In genomic region chr3:72327008-72327407, GRCh38 we compare ENCODE assay signal across 35 cellular contexts.
DNase-seq lines count a peak whose midpoint lies in the region; ATAC-seq, FAIRE-seq and TF ChIP-seq lines count a peak whose summit lies in the region.
"Had no signal": no experiment of that assay in that cellular context is flagged by ENCODE, and none has a peak within 500 bp of the region (broad histone marks: within the 10 kb centered on the region; RNA-seq: fewer than 3 reads in every experiment).

No MANE protein-coding gene starts in this region.

- H2BK20ac ChIP-seq in H1 (ENCODE audit: low read length): no peak overlapping the region

- H3K4me1 ChIP-seq in HEK293 (ENCODE audit: control insufficient read depth, insufficient read depth, low read length): no peaks in the 10 kb centered on the region
- peaks cover 2 to 8% (median 4%) of the 10 kb centered on the region in 4 experiments; a peak in 6 of 7 replicates for H3K4me1 ChIP-seq in H1 (replicated peaks in 1 of 4; ENCODE audit: control insufficient read depth in 3 of 4, insufficient read depth in 4 of 4, low read length in 3 of 4)
- H3K4me1 ChIP-seq: A549, Caco-2 had no signal

- no peak overlapping the region for H3K4me2 ChIP-seq in H1 (ENCODE audit: insufficient read depth in 1 of 2, low read depth in 2 of 2, low read length in 2 of 2)
- H3K4me2 ChIP-seq: A549; BLaER1; BLaER1 treated with 17β-estradiol and CSF1 and Interleukin-3, amounts not matched to agents 10 nM and 100 nM had no signal

- no peak overlapping the region for H2BK12ac ChIP-seq in H1 (ENCODE audit: low read depth, low read length)

- H3K4ac ChIP-seq in H1 (replicated peaks; ENCODE audit: insufficient read length, low read depth, low read length): no peak overlapping the region

- no peak overlapping the region for H2BK5ac ChIP-seq in H1 (ENCODE audit: low read depth, low read length)

- H3K23ac ChIP-seq in H1 (ENCODE audit: insufficient read length): no peak overlapping the region

- no peak overlapping the region for H3K4me3 Mint-ChIP-seq in WTC11
- no peak overlapping the region for H3K4me3 Mint-ChIP-seq in T-cell
- H3K4me3 Mint-ChIP-seq: B cell; CD14-positive monocyte; CD4-positive, alpha-beta memory T cell; CD4-positive, alpha-beta T cell; CD4-positive, CD25-positive, alpha-beta regulatory T cell; CD8-positive, alpha-beta memory T cell; CD8-positive, alpha-beta T cell had no signal

- no peak for TF ChIP-seq POLR2A in H1 (IDR thresholded peaks at IDR 0.05; ENCODE audit: control extremely low read depth in 1 of 2, low read depth in 2 of 2, low read length in 2 of 2)

- no peak overlapping the region for H2BK120ac ChIP-seq in H1 (replicated peaks; ENCODE audit: low read depth, low read length)

- H3K27me3 Mint-ChIP-seq in WTC11 (ENCODE audit: low read depth): no peaks in the 10 kb centered on the region
- peaks cover 0 to 4% of the 10 kb centered on the region in 2 donors for H3K27me3 Mint-ChIP-seq in T-cell
- H3K27me3 Mint-ChIP-seq: CD4-positive, alpha-beta T cell; CD4-positive, CD25-positive, alpha-beta regulatory T cell had no signal

- TF ChIP-seq RAD21 in H1 (IDR thresholded peaks at IDR 0.05 in 1 of 2, conservative IDR thresholded peaks at IDR 0.05 in 1 of 2; ENCODE audit: low read depth in 2 of 2, low read length in 2 of 2): no peak

- no peak for TF ChIP-seq CTCF in HEK293 (tag by site-specific recombination; IDR thresholded peaks at IDR 0.05)
- no peak for TF ChIP-seq CTCF in H1 (IDR thresholded peaks at IDR 0.05; ENCODE audit: control extremely low read depth in 1 of 3, insufficient read depth in 1 of 3, low read depth in 1 of 3, low read length in 3 of 3)
- no peak for TF ChIP-seq CTCF in WTC11 (IDR thresholded peaks at IDR 0.05)
- no peak for TF ChIP-seq CTCF in dorsolateral prefrontal cortex (IDR thresholded peaks at IDR 0.05 in 54 of 56, conservative IDR thresholded peaks at IDR 0.05 in 2 of 56; ENCODE audit: low read depth in 1 of 56, partially characterized antibody in 56 of 56)

- H3K14ac ChIP-seq in H1 (ENCODE audit: insufficient read length): no peak overlapping the region

- DNase-seq in HTR-8/SVneo (ENCODE audit: insufficient read length, low spot score): no peak
- DNase-seq in H1 (ENCODE audit: low read depth in 1 of 2, low spot score in 2 of 2): no peak
- DNase-seq in WTC11 (ENCODE audit: low spot score): no peak
- no peak for DNase-seq in dorsolateral prefrontal cortex
- no peak for DNase-seq in T-cell
- DNase-seq: 8988T; ACHN; AML-193; BE2C; C1 segment of cervical spinal cord; Caco-2; Calu3; CD4-positive, alpha-beta memory T cell; CD4-positive, alpha-beta T cell; CD4-positive, CD25-positive, alpha-beta regulatory T cell; CD8-positive, alpha-beta memory T cell; CD8-positive, alpha-beta T cell; COR-L47; DMS 273 treated with DMSO at 0.1 percent for 48 hours; DMS153; DMS53; DMS79; DMS79 treated with DMSO at 0.1 percent for 48 hours; DND-41; EL had no signal

- H4K5ac ChIP-seq in H1 (ENCODE audit: insufficient read length, low read depth, low read length): no peak overlapping the region

- H3K18ac ChIP-seq in H1 (ENCODE audit: extremely low read depth, low read length): no peak overlapping the region

- no peaks in the 10 kb centered on the region for H3K79me2 ChIP-seq in H1 (ENCODE audit: control insufficient read depth in 1 of 2, insufficient read depth in 2 of 2, low read length in 2 of 2)

- H3K27me3 ChIP-seq in H1 (replicated peaks in 1 of 4; ENCODE audit: control insufficient read depth in 3 of 4, extremely low read depth in 1 of 4, insufficient read depth in 3 of 4, low read length in 3 of 4) (no peaks in the 10 kb centered on the region; a peak in 1 of 7 replicates), dorsolateral prefrontal cortex (no peaks in the 10 kb centered on the region)
- H3K27me3 ChIP-seq: BE2C, BLaER1 had no signal

- peaks cover 0 to 2% of the 10 kb centered on the region in 2 experiments for H4K20me1 ChIP-seq in H1 (replicated peaks in 1 of 2; ENCODE audit: control insufficient read depth in 1 of 2, insufficient read depth in 2 of 2, low read length in 2 of 2)
- H4K20me1 ChIP-seq: BLaER1; BLaER1 treated with 17β-estradiol and CSF1 and Interleukin-3, amounts not matched to agents 10 nM and 100 nM had no signal

- H3K9me3 Mint-ChIP-seq in WTC11 (no peaks in the 10 kb centered on the region), T-cell (peaks cover 0 to 6% (median 0%) of the 10 kb centered on the region in 3 donors)
- H3K9me3 Mint-ChIP-seq: CD4-positive, alpha-beta T cell; CD8-positive, alpha-beta memory T cell; CD8-positive, alpha-beta T cell had no signal

- peaks cover 10% of the 10 kb centered on the region; the same call in 1 of the 2 replicates for H3K23me2 ChIP-seq in H1 (ENCODE audit: low read depth, low read length)

- H4K91ac ChIP-seq in H1 (replicated peaks; ENCODE audit: insufficient read length, low read length): no peak overlapping the region

- peaks cover 18% of the 10 kb centered on the region for H3K4me1 Mint-ChIP-seq in WTC11
- H3K4me1 Mint-ChIP-seq in T-cell: no peaks in the 10 kb centered on the region
- H3K4me1 Mint-ChIP-seq: B cell; CD4-positive, alpha-beta memory T cell; CD8-positive, alpha-beta memory T cell had no signal

- TF ChIP-seq EP300 in H1 (IDR thresholded peaks at IDR 0.05; ENCODE audit: borderline replicate concordance in 1 of 2, low read depth in 2 of 2, low read length in 2 of 2): no peak

- H3K36me3 ChIP-seq in HEK293 (ENCODE audit: control insufficient read depth in 2 of 2, insufficient read depth in 1 of 2, low read length in 2 of 2) (no peaks in the 10 kb centered on the region), H1 (ENCODE audit: control insufficient read depth in 2 of 4, insufficient read depth in 4 of 4, low read length in 3 of 4) (no peaks in the 10 kb centered on the region)
- H3K36me3 ChIP-seq: BE2C; BLaER1; BLaER1 treated with 17β-estradiol and CSF1 and Interleukin-3, amounts not matched to agents 10 nM and 100 nM had no signal

- no peak overlapping the region for H2AFZ ChIP-seq in H1 (ENCODE audit: low read length)

- H3K9me3 ChIP-seq in HEK293 (ENCODE audit: control insufficient read depth, insufficient read depth, low read depth, low read length): no peaks in the 10 kb centered on the region
- no peaks in the 10 kb centered on the region for H3K9me3 ChIP-seq in H1 (ENCODE audit: insufficient read depth in 2 of 2, low read depth in 1 of 2, low read length in 1 of 2)
- H3K9me3 ChIP-seq: A549; BE2C; BLaER1; BLaER1 treated with 17β-estradiol and CSF1 and Interleukin-3, amounts not matched to agents 10 nM and 100 nM; Caco-2 had no signal

- H3K36me3 Mint-ChIP-seq in WTC11 (no peaks in the 10 kb centered on the region), T-cell (no peaks in the 10 kb centered on the region)
- H3K36me3 Mint-ChIP-seq: CD14-positive monocyte; CD4-positive, alpha-beta memory T cell; CD8-positive, alpha-beta memory T cell; CD8-positive, alpha-beta T cell had no signal

- no peak overlapping the region for H3K9ac ChIP-seq in H1 (replicated peaks in 1 of 4; ENCODE audit: extremely low read depth in 1 of 4, low read depth in 3 of 4, low read length in 3 of 4)
- H3K9ac ChIP-seq: BLaER1; BLaER1 treated with 17β-estradiol and CSF1 and Interleukin-3, amounts not matched to agents 10 nM and 100 nM had no signal

- CTCF ChIA-PET in HEK293 (lab: Yijun Ruan, JAX): no interaction called here
- CTCF ChIA-PET in H1 (lab: Charles Lee; ENCODE audit: partially characterized antibody): no interaction called here
- CTCF ChIA-PET in WTC11 (lab: Charles Lee): no interaction called here
- CTCF ChIA-PET in T-cell (lab: Charles Lee): interaction anchor here in 1 of 2 donors (0.9 kb wide), 1 partner anchor 14 kb away, joined by 5 read pairs; no protein-coding TSS in a partner anchor

- 95 to 100% methylated on average over 3 to 5 of the region's 5 CpGs for WGBS in H1 (ENCODE audit: extremely low coverage in 1 of 2, insufficient coverage in 1 of 2, insufficient read length in 1 of 2, insufficient replicate concordance in 2 of 2, low coverage in 1 of 2, low lambda C conversion rate in 2 of 2, missing lambda C conversion rate in 1 of 2), 2 experiments

- H4K8ac ChIP-seq in H1 (ENCODE audit: extremely low read depth, insufficient read depth, low read length): no peak overlapping the region

- H3K27ac ChIP-seq in HEK293 (ENCODE audit: extremely low read depth, low read depth, low read length) (no peak overlapping the region), H1 (ENCODE audit: low read depth, low read length) (no peak overlapping the region), dorsolateral prefrontal cortex (no peak overlapping the region)
- H3K27ac ChIP-seq: 22Rv1; A549; BLaER1; BLaER1 treated with 17β-estradiol and CSF1 and Interleukin-3, amounts not matched to agents 10 nM and 100 nM; C4-2B had no signal

- H3K4me3 ChIP-seq in HEK293 (ENCODE audit: low read depth, low read length) (no peak overlapping the region), H1 (ENCODE audit: extremely low read depth in 1 of 4, insufficient read depth in 2 of 4, low read depth in 3 of 4, low read length in 4 of 4) (no peak overlapping the region), dorsolateral prefrontal cortex (no peak overlapping the region)
- H3K4me3 ChIP-seq: A549; BLaER1; BLaER1 treated with 17β-estradiol and CSF1 and Interleukin-3, amounts not matched to agents 10 nM and 100 nM had no signal

- intact Hi-C loops in dorsolateral prefrontal cortex (cut with DNase I): loop anchor here in 1 of 2 donors (5.0 kb wide), 2 partner anchors 35 to 170 kb away; no protein-coding TSS in a partner anchor

- H3K56ac ChIP-seq in H1 (replicated peaks; ENCODE audit: insufficient read length, low read depth, low read length): no peak overlapping the region

- ATAC-seq in WTC11 (no peak), T-cell (replicated peaks in 1 of 4) (no peak)
- ATAC-seq: A549; CD8-positive, alpha-beta T cell had no signal

- H3K79me1 ChIP-seq in H1 (ENCODE audit: low read depth, low read length): no peaks in the 10 kb centered on the region

- POLR2A ChIA-PET in HEK293 (lab: Yijun Ruan, JAX): no interaction called here
- POLR2A ChIA-PET in H1 (lab: Charles Lee; ENCODE audit: partially characterized antibody): no interaction called here
- POLR2A ChIA-PET in WTC11 (lab: Charles Lee): interaction anchor here (0.5 kb wide), 1 partner anchor 9 kb away, joined by 3 read pairs; no protein-coding TSS in a partner anchor
- POLR2A ChIA-PET in T-cell (lab: Charles Lee): no interaction called here

- H2BK15ac ChIP-seq in H1 (ENCODE audit: low read length): no peak overlapping the region

- peak; percentile 77 for FAIRE-seq in HTR-8/SVneo (lab: Jason Lieb, UNC)
- FAIRE-seq in H1 (lab: Jason Lieb, UNC): no peak
- FAIRE-seq: A204.1, A549, D721Med had no signal

- H2AK5ac ChIP-seq in H1 (ENCODE audit: low read depth, low read length): 0 out of 2 replicates have a peak overlapping the region, but pooled peaks have one; percentile 53

- no peak overlapping the region for H3K27ac Mint-ChIP-seq in WTC11
- no peak overlapping the region for H3K27ac Mint-ChIP-seq in T-cell
- H3K27ac Mint-ChIP-seq: B cell; CD4-positive, alpha-beta T cell; CD4-positive, CD25-positive, alpha-beta regulatory T cell; CD8-positive, alpha-beta memory T cell; CD8-positive, alpha-beta T cell had no signal

TF ChIP-seq in HEK293, 187 proteins besides CTCF, POLR2A, EP300 and RAD21 (continues in another document):
- no peak for TF ChIP-seq ZNF394 (tag by site-specific recombination; IDR thresholded peaks at IDR 0.05; ENCODE audit: borderline replicate concordance)

TF ChIP-seq in H1, 55 proteins besides CTCF, POLR2A, EP300 and RAD21 (continues in another document):
- no peak for TF ChIP-seq JUN (IDR thresholded peaks at IDR 0.05; ENCODE audit: low read depth, low read length)
